In the genomic region with DNA sequence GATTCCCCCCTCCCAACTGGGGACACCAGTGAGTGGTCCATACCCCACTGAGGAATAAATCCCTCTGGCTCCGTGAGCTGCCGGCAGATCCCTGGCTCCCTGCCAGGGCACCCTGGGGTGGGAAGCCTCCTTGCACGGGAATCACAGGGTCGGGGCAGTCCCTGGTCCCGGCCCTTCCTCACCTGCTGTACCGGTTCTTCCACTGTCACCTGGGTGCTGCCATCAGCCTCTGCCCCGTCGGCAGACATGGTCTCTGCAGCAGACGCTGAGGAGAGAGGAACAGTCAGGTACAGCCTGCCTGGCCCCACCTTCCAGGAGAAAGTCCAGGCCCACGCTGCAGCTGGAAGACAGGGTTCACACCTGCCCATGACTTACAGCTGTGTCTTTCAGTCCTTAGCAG, we compare ENCODE assay signal across 1 cellular context.
TF ChIP-seq lines count a peak whose summit lies in the region.

No MANE protein-coding gene starts in this region.

TF ChIP-seq in GM12878, 131 proteins besides CTCF, POLR2A, EP300 and RAD21:
- TF ChIP-seq, protein P1, sequence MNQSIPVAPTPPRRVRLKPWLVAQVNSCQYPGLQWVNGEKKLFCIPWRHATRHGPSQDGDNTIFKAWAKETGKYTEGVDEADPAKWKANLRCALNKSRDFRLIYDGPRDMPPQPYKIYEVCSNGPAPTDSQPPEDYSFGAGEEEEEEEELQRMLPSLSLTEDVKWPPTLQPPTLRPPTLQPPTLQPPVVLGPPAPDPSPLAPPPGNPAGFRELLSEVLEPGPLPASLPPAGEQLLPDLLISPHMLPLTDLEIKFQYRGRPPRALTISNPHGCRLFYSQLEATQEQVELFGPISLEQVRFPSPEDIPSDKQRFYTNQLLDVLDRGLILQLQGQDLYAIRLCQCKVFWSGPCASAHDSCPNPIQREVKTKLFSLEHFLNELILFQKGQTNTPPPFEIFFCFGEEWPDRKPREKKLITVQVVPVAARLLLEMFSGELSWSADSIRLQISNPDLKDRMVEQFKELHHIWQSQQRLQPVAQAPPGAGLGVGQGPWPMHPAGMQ (IDR thresholded peaks at IDR 0.05; ENCODE audit: borderline replicate concordance): no peak
- TF ChIP-seq CHD4 (IDR thresholded peaks at IDR 0.05) (no peak), CHD2 (IDR thresholded peaks at IDR 0.05; ENCODE audit: borderline replicate concordance, low read depth, low read length) (no peak), KDM1A (IDR thresholded peaks at IDR 0.05; ENCODE audit: borderline replicate concordance) (no peak), CBFB (IDR thresholded peaks at IDR 0.05; ENCODE audit: low read depth) (no peak), ESRRA (IDR thresholded peaks at IDR 0.05; ENCODE audit: low read length) (no peak), NBN (IDR thresholded peaks at IDR 0.05) (no peak), PML (IDR thresholded peaks at IDR 0.05; ENCODE audit: low read length) (no peak), MEF2A (IDR thresholded peaks at IDR 0.05; ENCODE audit: insufficient read depth, low read depth, low read length) (no peak), BCL11A (IDR thresholded peaks at IDR 0.05; ENCODE audit: low read depth, low read length) (no peak), TAF1 (IDR thresholded peaks at IDR 0.05; ENCODE audit: borderline replicate concordance, low read depth, low read length) (no peak), GATAD2B (conservative IDR thresholded peaks at IDR 0.05; ENCODE audit: low read depth) (no peak), SIN3A (IDR thresholded peaks at IDR 0.05; ENCODE audit: low read depth, low read length) (no peak), SREBF1 (IDR thresholded peaks at IDR 0.05; ENCODE audit: low read length) (no peak), SIX5 (IDR thresholded peaks at IDR 0.05; ENCODE audit: low read depth, low read length, severe bottlenecking) (no peak), YBX1 (IDR thresholded peaks at IDR 0.05) (no peak)
- TF ChIP-seq, protein P2, sequence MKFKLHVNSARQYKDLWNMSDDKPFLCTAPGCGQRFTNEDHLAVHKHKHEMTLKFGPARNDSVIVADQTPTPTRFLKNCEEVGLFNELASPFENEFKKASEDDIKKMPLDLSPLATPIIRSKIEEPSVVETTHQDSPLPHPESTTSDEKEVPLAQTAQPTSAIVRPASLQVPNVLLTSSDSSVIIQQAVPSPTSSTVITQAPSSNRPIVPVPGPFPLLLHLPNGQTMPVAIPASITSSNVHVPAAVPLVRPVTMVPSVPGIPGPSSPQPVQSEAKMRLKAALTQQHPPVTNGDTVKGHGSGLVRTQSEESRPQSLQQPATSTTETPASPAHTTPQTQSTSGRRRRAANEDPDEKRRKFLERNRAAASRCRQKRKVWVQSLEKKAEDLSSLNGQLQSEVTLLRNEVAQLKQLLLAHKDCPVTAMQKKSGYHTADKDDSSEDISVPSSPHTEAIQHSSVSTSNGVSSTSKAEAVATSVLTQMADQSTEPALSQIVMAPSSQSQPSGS (IDR thresholded peaks at IDR 0.05; ENCODE audit: low read length): no peak
- TF ChIP-seq, protein P3, sequence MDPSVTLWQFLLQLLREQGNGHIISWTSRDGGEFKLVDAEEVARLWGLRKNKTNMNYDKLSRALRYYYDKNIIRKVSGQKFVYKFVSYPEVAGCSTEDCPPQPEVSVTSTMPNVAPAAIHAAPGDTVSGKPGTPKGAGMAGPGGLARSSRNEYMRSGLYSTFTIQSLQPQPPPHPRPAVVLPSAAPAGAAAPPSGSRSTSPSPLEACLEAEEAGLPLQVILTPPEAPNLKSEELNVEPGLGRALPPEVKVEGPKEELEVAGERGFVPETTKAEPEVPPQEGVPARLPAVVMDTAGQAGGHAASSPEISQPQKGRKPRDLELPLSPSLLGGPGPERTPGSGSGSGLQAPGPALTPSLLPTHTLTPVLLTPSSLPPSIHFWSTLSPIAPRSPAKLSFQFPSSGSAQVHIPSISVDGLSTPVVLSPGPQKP (IDR thresholded peaks at IDR 0.05; ENCODE audit: low read depth, low read length): no peak
- TF ChIP-seq, protein P4, sequence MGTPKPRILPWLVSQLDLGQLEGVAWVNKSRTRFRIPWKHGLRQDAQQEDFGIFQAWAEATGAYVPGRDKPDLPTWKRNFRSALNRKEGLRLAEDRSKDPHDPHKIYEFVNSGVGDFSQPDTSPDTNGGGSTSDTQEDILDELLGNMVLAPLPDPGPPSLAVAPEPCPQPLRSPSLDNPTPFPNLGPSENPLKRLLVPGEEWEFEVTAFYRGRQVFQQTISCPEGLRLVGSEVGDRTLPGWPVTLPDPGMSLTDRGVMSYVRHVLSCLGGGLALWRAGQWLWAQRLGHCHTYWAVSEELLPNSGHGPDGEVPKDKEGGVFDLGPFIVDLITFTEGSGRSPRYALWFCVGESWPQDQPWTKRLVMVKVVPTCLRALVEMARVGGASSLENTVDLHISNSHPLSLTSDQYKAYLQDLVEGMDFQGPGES (IDR thresholded peaks at IDR 0.05): no peak
- TF ChIP-seq, protein P5, sequence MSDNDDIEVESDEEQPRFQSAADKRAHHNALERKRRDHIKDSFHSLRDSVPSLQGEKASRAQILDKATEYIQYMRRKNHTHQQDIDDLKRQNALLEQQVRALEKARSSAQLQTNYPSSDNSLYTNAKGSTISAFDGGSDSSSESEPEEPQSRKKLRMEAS (IDR thresholded peaks at IDR 0.05; ENCODE audit: low read depth, low read length): no peak
